9 cellular contexts compared by ENCODE assay signal in the genomic region with DNA sequence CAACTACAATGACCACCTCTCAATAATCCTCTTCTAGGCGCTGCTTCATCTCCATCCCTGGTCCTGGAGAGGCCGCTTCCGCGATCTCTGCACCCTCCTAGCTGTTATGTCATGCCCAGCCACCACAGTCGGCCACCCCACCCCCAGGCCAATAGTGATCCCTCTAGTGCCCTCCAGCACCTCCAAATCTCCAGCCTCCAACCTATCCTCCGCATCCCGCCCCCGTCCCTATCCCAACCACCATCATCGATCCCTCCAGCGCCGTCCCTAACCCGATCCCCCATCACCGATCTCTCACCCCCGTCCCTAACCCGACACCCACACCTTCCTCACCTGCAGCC. TPM values are rescaled to one million over a fixed set of nuclear protein-coding genes. Genes with fewer than 3 reads are reported as not detected.
DNase-seq lines count a peak whose midpoint lies in the region; ATAC-seq, FAIRE-seq and TF ChIP-seq lines count a peak whose summit lies in the region.
"Had no signal": no experiment of that assay in that cellular context is flagged by ENCODE, and none has a peak within 500 bp of the region (broad histone marks: within the 10 kb centered on the region; RNA-seq: fewer than 3 reads in every experiment).

No MANE protein-coding gene starts in this region.

- intact Hi-C loops in K562 (cut with micrococcal nuclease), result loop anchor here (5.0 to 10.0 kb wide), 2 partner anchors 87 to 91 kb away; partner anchors contain the start of gene SEPTIN6

- BruUV-seq in K562 (replicated peaks; lab: Mats Ljungman, UMichigan), result TSS peak; percentile 44

- H3K9ac ChIP-seq in Loucy (ENCODE audit: low read depth, low read length, poor library complexity, severe bottlenecking), result peak overlapping the region; percentile 84
- peak overlapping the region; percentile 92 to 100 for H3K9ac ChIP-seq in K562 (ENCODE audit: insufficient read depth in 1 of 2, low read depth in 2 of 2, low read length in 2 of 2)

- no peaks in the 10 kb centered on the region for H3K36me3 Mint-ChIP-seq in immature natural killer cell
- H3K36me3 Mint-ChIP-seq in stimulated activated effector memory CD8-positive, alpha-beta T cell treated with anti-CD3 and anti-CD28 coated beads, Interleukin-12 subunit alpha, Interleukin-12 subunit beta, amount 100 ng/mL, for 72 hours, result peaks cover 55% of the 10 kb centered on the region

- H3K27me3 Mint-ChIP-seq in immature natural killer cell (ENCODE audit: low read depth in 3 of 3), result peaks cover 4 to 13% (median 8%) of the 10 kb centered on the region in 3 donors

- no peaks in the 10 kb centered on the region for H3K27me3 ChIP-seq in Loucy (ENCODE audit: insufficient read depth, low read length, poor library complexity, severe bottlenecking)
- no peaks in the 10 kb centered on the region for H3K27me3 ChIP-seq in K562 (ENCODE audit: control insufficient read depth in 2 of 2, insufficient read depth in 2 of 2, low read length in 2 of 2)

- H3K4me3 ChIP-seq in Loucy (ENCODE audit: low read length, poor library complexity, severe bottlenecking) (peak overlapping the region; percentile 90), K562 (peak overlapping the region; percentile 84)

- no peaks in the 10 kb centered on the region for H3K9me2 ChIP-seq in Loucy (replicated peaks; ENCODE audit: low read depth, low read length)

- H3K4me1 Mint-ChIP-seq in immature natural killer cell, result peaks cover 22 to 26% of the 10 kb centered on the region in 2 donors
- peaks cover 25% of the 10 kb centered on the region for H3K4me1 Mint-ChIP-seq in stimulated activated effector memory CD8-positive, alpha-beta T cell treated with anti-CD3 and anti-CD28 coated beads, Interleukin-12 subunit alpha, Interleukin-12 subunit beta, amount 100 ng/mL, for 72 hours

- H3K79me2 ChIP-seq in Loucy (ENCODE audit: insufficient read depth, low read length), result peaks cover 53% of the 10 kb centered on the region
- H3K79me2 ChIP-seq in K562 (ENCODE audit: control insufficient read depth, insufficient read depth, low read length), result peaks cover 61% of the 10 kb centered on the region

- peak; percentile 11 for DNase-seq in activated CD4-positive, alpha-beta T cell treated with anti-CD3 and anti-CD28 coated beads for 48 hours
- no peak for DNase-seq in activated CD4-positive, alpha-beta T cell treated with anti-CD3 and anti-CD28 coated beads for 4 hours
- peak in 2 of 4 experiments; percentile 27 to 28 for DNase-seq in K562 (ENCODE audit: extremely low read depth in 1 of 4, low spot score in 3 of 4)
- peak in 1 of 3 donors; percentile 12 for DNase-seq in immature natural killer cell
- no peak for DNase-seq in stimulated activated effector memory CD8-positive, alpha-beta T cell treated with anti-CD3 and anti-CD28 coated beads, Interleukin-12 subunit alpha, Interleukin-12 subunit beta, amount 100 ng/mL, for 72 hours (ENCODE audit: low spot score in 2 of 2)

- H3K36me3 ChIP-seq in Loucy (ENCODE audit: insufficient read depth, low read length) (no peaks in the 10 kb centered on the region), K562 (ENCODE audit: control insufficient read depth, insufficient read depth, low read length) (peaks cover 32% of the 10 kb centered on the region)

- ATAC-seq in K562 (peak; percentile 62), GM21737 (IDR thresholded peaks at IDR 0.05; ENCODE audit: unreplicated experiment) (no peak), GM21360 (IDR thresholded peaks at IDR 0.05; ENCODE audit: unreplicated experiment) (no peak)
- ATAC-seq in stimulated activated effector memory CD8-positive, alpha-beta T cell treated with anti-CD3 and anti-CD28 coated beads, Interleukin-12 subunit alpha, Interleukin-12 subunit beta, amount 100 ng/mL, for 72 hours, result peak; percentile 43

- H3K9me1 ChIP-seq in K562 (ENCODE audit: control insufficient read depth, insufficient read depth, low read length), result no peaks in the 10 kb centered on the region

- H4K20me1 ChIP-seq in Loucy (ENCODE audit: insufficient read depth, low read length, poor library complexity, severe bottlenecking) (peaks cover 25% of the 10 kb centered on the region), K562 (replicated peaks; ENCODE audit: control insufficient read depth, insufficient read depth, low read length) (peaks cover 20% of the 10 kb centered on the region)

- TF ChIP-seq RAD21 in K562 (CRISPR knock-in tag; conservative IDR thresholded peaks at IDR 0.05 in 1 of 2, IDR thresholded peaks at IDR 0.05 in 1 of 2), result no peak

- H2AFZ ChIP-seq in Loucy (ENCODE audit: low read length) (no peak overlapping the region), K562 (ENCODE audit: low read depth, low read length) (no peak overlapping the region)

- H3K27ac ChIP-seq in K562 (ENCODE audit: extremely low read depth, low read depth, low read length), result peak overlapping the region; percentile 95; the same call in 2 of the 3 replicates

- H3K9me3 ChIP-seq in Loucy (ENCODE audit: insufficient read depth, low read depth, low read length) (no peaks in the 10 kb centered on the region), K562 (replicated peaks; ENCODE audit: control insufficient read depth, insufficient read depth, low read depth, low read length) (no peaks in the 10 kb centered on the region)

- peak overlapping the region; percentile 86 to 95 (median 95) for H3K4me3 Mint-ChIP-seq in immature natural killer cell
- H3K4me3 Mint-ChIP-seq in stimulated activated effector memory CD8-positive, alpha-beta T cell treated with anti-CD3 and anti-CD28 coated beads, Interleukin-12 subunit alpha, Interleukin-12 subunit beta, amount 100 ng/mL, for 72 hours, result peak overlapping the region; percentile 90

- peak overlapping the region; percentile 74 to 99 (median 90) for H3K27ac Mint-ChIP-seq in immature natural killer cell
- peak overlapping the region; percentile 95 for H3K27ac Mint-ChIP-seq in stimulated activated effector memory CD8-positive, alpha-beta T cell treated with anti-CD3 and anti-CD28 coated beads, Interleukin-12 subunit alpha, Interleukin-12 subunit beta, amount 100 ng/mL, for 72 hours

- in situ Hi-C loops in K562 (cut with MboI), result no loop called here

- TF ChIP-seq POLR2A in K562 (conservative IDR thresholded peaks at IDR 0.05), result no peak

- TF ChIP-seq EP300 in K562 (IDR thresholded peaks at IDR 0.05; ENCODE audit: low read length), result no peak

- H3F3A ChIP-seq in Loucy (ENCODE audit: low read depth), result no peaks in the 10 kb centered on the region

- H3K4me2 ChIP-seq in Loucy (ENCODE audit: low read depth, low read length, poor library complexity, severe bottlenecking) (peak overlapping the region; percentile 85), K562 (ENCODE audit: insufficient read depth, low read length) (peak overlapping the region; percentile 88)

- no peak for FAIRE-seq in K562 (lab: Jason Lieb, UNC)
- FAIRE-seq: colon had no signal

- 2% methylated on average over 9 of the region's 15 CpGs for WGBS in K562 (ENCODE audit: insufficient coverage, low coverage, missing lambda C conversion rate)

- POLR2A ChIA-PET in K562 (lab: Yijun Ruan, JAX), result interaction anchor here (0.7 to 1.3 kb wide), 9 partner anchors 9 to 181 kb away, joined by 3 to 4 read pairs (median 4); no protein-coding TSS in a partner anchor

- H3K9me3 Mint-ChIP-seq in immature natural killer cell, result no peaks in the 10 kb centered on the region
- no peaks in the 10 kb centered on the region for H3K9me3 Mint-ChIP-seq in stimulated activated effector memory CD8-positive, alpha-beta T cell treated with anti-CD3 and anti-CD28 coated beads, Interleukin-12 subunit alpha, Interleukin-12 subunit beta, amount 100 ng/mL, for 72 hours

- CTCF ChIA-PET in K562 (lab: Yijun Ruan, JAX; ENCODE audit: low intra/inter-chr PET ratio), result interaction anchor here (1.3 kb wide), 1 partner anchor 125 kb away, joined by 6 read pairs; no protein-coding TSS in a partner anchor

- TF ChIP-seq CTCF in Loucy (conservative IDR thresholded peaks at IDR 0.05; ENCODE audit: low read length), result no peak
- TF ChIP-seq CTCF in K562 (IDR thresholded peaks at IDR 0.05 in 2 of 3, conservative IDR thresholded peaks at IDR 0.05 in 1 of 3; ENCODE audit: insufficient read depth in 2 of 3, low read depth in 1 of 3, low read length in 3 of 3), result no peak

- H3K4me1 ChIP-seq in Loucy (ENCODE audit: insufficient read depth, low read length, poor library complexity, severe bottlenecking) (peaks cover 15% of the 10 kb centered on the region), K562 (replicated peaks in 1 of 2; ENCODE audit: control insufficient read depth in 2 of 2, insufficient read depth in 2 of 2, low read length in 2 of 2) (peaks cover 7 to 12% of the 10 kb centered on the region in 2 experiments; a peak in 4 of 5 replicates)

RNA-seq across cellular contexts. Expression of gene NKRF, which starts 0.9 kb away (rescaled TPM):
- 16.6 and 45.9 TPM in 2 replicates for total RNA-seq in K562 (2011; cell fraction: chromatin; rRNA removed; ENCODE audit: low replicate concordance)
- total RNA-seq in K562 (2011; cell fraction: nucleolus; rRNA removed), result 12.7 and 13.9 TPM in 2 replicates
- total RNA-seq in K562 (2011; cell fraction: nucleoplasm; rRNA removed), result 21.9 and 27.9 TPM in 2 replicates
- total RNA-seq in K562 (2014; rRNA removed) (11.7 and 12.8 TPM in 2 replicates), K562 (2014; rRNA removed; fragmentation: Illumina TruSeq; extraction: Trizol) (27.2 and 30.1 TPM in 2 replicates), K562 (2015; rRNA removed; fragmentation: Illumina TruSeq; extraction: Trizol) (20.1 and 20.7 TPM in 2 replicates), K562 (2021) (30.0 and 31.9 TPM in 2 replicates)
- polyA plus RNA-seq in K562 (2011; rRNA removed) (16.0 and 19.0 TPM in 2 replicates), K562 (2014; fragmentation: Illumina TruSeq; extraction: Trizol) (28.7 and 31.9 TPM in 2 replicates), K562 (2014; fragmentation: Nextera tagmentation; extraction: Ambion mirVana) (10 to 100 TPM in 1 of 2 experiments, 1 to 10 TPM in 1; 8.9 to 10.8 TPM), K562 (2014; rRNA removed) (13.3 and 16.8 TPM in 2 replicates), immature natural killer cell (1 to 10 TPM; 2.4 to 4.2 (median 2.6) TPM)
- polyA plus RNA-seq in K562 (2011; cell fraction: cytosol; rRNA removed), result 8.5 and 8.7 TPM in 2 replicates
- polyA plus RNA-seq in K562 (2011; cell fraction: nucleus; rRNA removed), result 9.6 and 12.1 TPM in 2 replicates
- 14.2 and 21.3 TPM in 2 replicates for polyA plus RNA-seq in K562 (2012)
- polyA minus RNA-seq in K562 (2011; rRNA and poly(A)+ RNA removed), result 28.3 and 31.4 TPM in 2 replicates
- polyA minus RNA-seq in K562 (2011; cell fraction: cytosol; rRNA and poly(A)+ RNA removed), result 14.7 and 20.0 TPM in 2 replicates
- 7.0 and 10.9 TPM in 2 replicates for polyA minus RNA-seq in K562 (2011; cell fraction: nucleus; rRNA and poly(A)+ RNA removed)

RNA-seq across cellular contexts. Expression of gene UBE2A, which starts 31.0 kb away (rescaled TPM):
- total RNA-seq in K562 (2011; cell fraction: chromatin; rRNA removed; ENCODE audit: low replicate concordance), result 39.3 and 70.1 TPM in 2 replicates
- 23.3 and 40.1 TPM in 2 replicates for total RNA-seq in K562 (2011; cell fraction: nucleolus; rRNA removed)
- total RNA-seq in K562 (2011; cell fraction: nucleoplasm; rRNA removed), result 53.6 and 74.2 TPM in 2 replicates
- total RNA-seq in K562 (2014; rRNA removed) (21.6 and 24.5 TPM in 2 replicates), K562 (2014; rRNA removed; fragmentation: Illumina TruSeq; extraction: Trizol) (41.3 and 44.5 TPM in 2 replicates), K562 (2015; rRNA removed; fragmentation: Illumina TruSeq; extraction: Trizol) (46.9 and 47.8 TPM in 2 replicates), K562 (2021) (48.7 and 52.6 TPM in 2 replicates)
- polyA plus RNA-seq in K562 (2011; rRNA removed) (51.4 and 75.4 TPM in 2 replicates), K562 (2014; fragmentation: Illumina TruSeq; extraction: Trizol) (80.0 and 87.6 TPM in 2 replicates), K562 (2014; fragmentation: Nextera tagmentation; extraction: Ambion mirVana) (10 to 100 TPM; 23.8 to 34.0 TPM), K562 (2014; rRNA removed) (54.9 and 82.9 TPM in 2 replicates), immature natural killer cell (10 to 100 TPM; 72.8 to 96.1 (median 76.0) TPM)
- polyA plus RNA-seq in K562 (2011; cell fraction: cytosol; rRNA removed), result 42.5 and 43.2 TPM in 2 replicates
- 46.8 and 61.7 TPM in 2 replicates for polyA plus RNA-seq in K562 (2011; cell fraction: nucleus; rRNA removed)
- polyA plus RNA-seq in K562 (2012), result 47.9 and 70.3 TPM in 2 replicates
- 25.4 and 28.5 TPM in 2 replicates for polyA minus RNA-seq in K562 (2011; rRNA and poly(A)+ RNA removed)
- polyA minus RNA-seq in K562 (2011; cell fraction: cytosol; rRNA and poly(A)+ RNA removed), result 26.7 and 34.5 TPM in 2 replicates
- polyA minus RNA-seq in K562 (2011; cell fraction: nucleus; rRNA and poly(A)+ RNA removed), result 18.2 and 28.0 TPM in 2 replicates

RNA-seq across cellular contexts. Expression of gene STEEP1, which starts 40.2 kb away (rescaled TPM):
- total RNA-seq in K562 (2011; cell fraction: chromatin; rRNA removed; ENCODE audit: low replicate concordance), result 19.0 and 20.6 TPM in 2 replicates
- 15.7 and 16.5 TPM in 2 replicates for total RNA-seq in K562 (2011; cell fraction: nucleolus; rRNA removed)
- 16.4 and 17.2 TPM in 2 replicates for total RNA-seq in K562 (2011; cell fraction: nucleoplasm; rRNA removed)
- total RNA-seq in K562 (2014; rRNA removed) (70.0 and 71.9 TPM in 2 replicates), K562 (2014; rRNA removed; fragmentation: Illumina TruSeq; extraction: Trizol) (71.8 and 74.7 TPM in 2 replicates), K562 (2015; rRNA removed; fragmentation: Illumina TruSeq; extraction: Trizol) (73.7 and 74.6 TPM in 2 replicates), K562 (2021) (40.3 and 40.7 TPM in 2 replicates)
- polyA plus RNA-seq in K562 (2011; rRNA removed) (20.8 and 28.0 TPM in 2 replicates), K562 (2014; fragmentation: Illumina TruSeq; extraction: Trizol) (48.5 and 54.5 TPM in 2 replicates), K562 (2014; fragmentation: Nextera tagmentation; extraction: Ambion mirVana) (10 to 100 TPM; 15.0 to 22.5 TPM), K562 (2014; rRNA removed) (37.7 and 45.5 TPM in 2 replicates), immature natural killer cell (10 to 100 TPM in 2 of 3 donors, 1 to 10 TPM in 1; 5.5 to 21.1 (median 11.2) TPM)
- polyA plus RNA-seq in K562 (2011; cell fraction: cytosol; rRNA removed), result 14.3 and 21.8 TPM in 2 replicates
- polyA plus RNA-seq in K562 (2011; cell fraction: nucleus; rRNA removed), result 11.0 and 12.4 TPM in 2 replicates
- polyA plus RNA-seq in K562 (2012), result 28.8 and 42.9 TPM in 2 replicates
- polyA minus RNA-seq in K562 (2011; rRNA and poly(A)+ RNA removed), result 68.3 and 71.4 TPM in 2 replicates
- polyA minus RNA-seq in K562 (2011; cell fraction: cytosol; rRNA and poly(A)+ RNA removed), result 22.2 and 25.8 TPM in 2 replicates
- polyA minus RNA-seq in K562 (2011; cell fraction: nucleus; rRNA and poly(A)+ RNA removed), result 7.7 and 12.0 TPM in 2 replicates

Comparison
In these comparisons a context has a peak if more than half of its experiments do, and no peak if none do; other contexts are left out.
1. ATAC-seq: peak in K562 (single experiment) and stimulated activated effector memory CD8-positive, alpha-beta T cell treated with anti-CD3 and anti-CD28 coated beads, Interleukin-12 subunit alpha, Interleukin-12 subunit beta, amount 100 ng/mL, for 72 hours (single experiment); none in GM21737 (single experiment) and GM21360 (single experiment).